24 cellular contexts compared by ENCODE assay signal in the genomic region with DNA sequence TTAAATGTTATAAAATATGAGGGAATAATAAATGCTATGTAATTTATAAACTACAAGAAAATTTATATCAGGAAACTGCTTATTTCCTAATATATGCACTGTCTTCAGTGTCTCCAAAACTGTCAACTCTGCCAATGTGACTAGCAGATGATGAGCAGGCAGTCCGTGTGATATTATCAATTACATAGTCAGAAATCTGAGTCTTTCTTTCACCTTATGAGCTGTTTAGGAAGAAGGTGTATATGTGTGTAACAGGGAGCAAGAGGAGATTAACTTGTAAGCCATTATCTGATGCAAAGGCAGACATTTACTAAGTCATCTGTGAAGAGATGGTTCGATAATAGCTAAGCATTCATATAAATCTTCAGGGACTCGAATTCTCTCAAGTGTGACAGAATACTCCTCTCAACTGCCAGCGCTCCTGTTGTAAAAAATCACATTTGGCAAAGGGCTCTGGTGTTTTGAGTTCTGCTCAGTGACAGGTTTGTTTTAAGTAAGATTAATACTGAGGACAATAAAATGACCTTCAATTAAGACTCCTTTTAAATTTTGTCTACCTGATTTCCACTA.
DNase-seq lines count a peak whose midpoint lies in the region; ATAC-seq and TF ChIP-seq lines count a peak whose summit lies in the region.
"Had no signal": no experiment of that assay in that cellular context is flagged by ENCODE, and none has a peak within 500 bp of the region (broad histone marks: within the 10 kb centered on the region; RNA-seq: fewer than 3 reads in every experiment).

No MANE protein-coding gene starts in this region.

- H2BK5ac ChIP-seq in trophoblast cell (ENCODE audit: low read depth, low read length, poor library complexity) = no peak overlapping the region

- H3K4me1 Mint-ChIP-seq in GM23338 = peaks cover 10% of the 10 kb centered on the region
- H3K4me1 Mint-ChIP-seq: activated CD4-positive, alpha-beta T cell treated with anti-CD3 and anti-CD28 coated beads, Interleukin-2, amount 10 ng/mL, durations not matched to agents 7 days and 5 days; B cell had no signal

- H3K36me3 Mint-ChIP-seq in GM23338 (ENCODE audit: low read depth) = no peaks in the 10 kb centered on the region
- H3K36me3 Mint-ChIP-seq: natural killer cell treated with Interleukin-12 subunit alpha and Interleukin-12 subunit beta and Interleukin-15 and Interleukin-18, amount 100 ng/mL, for 72 hours had no signal

- H3K27me3 Mint-ChIP-seq in GM23338 (ENCODE audit: insufficient read depth, low read depth, poor library complexity) = no peaks in the 10 kb centered on the region
- H3K27me3 Mint-ChIP-seq: B cell had no signal

- H3K4me3 ChIP-seq in neural cell (ENCODE audit: low read length) (peak overlapping the region; percentile 47), trophoblast cell (ENCODE audit: low read depth, low read length) (no peak overlapping the region), GM23338 (no peak overlapping the region)
- H3K4me3 ChIP-seq: breast epithelium, Peyer's patch, stomach had no signal

- H3K9ac ChIP-seq in neural cell (ENCODE audit: low read length) (peak overlapping the region; percentile 50), trophoblast cell (ENCODE audit: low read length) (no peak overlapping the region)

- no peak overlapping the region for H2AK5ac ChIP-seq in trophoblast cell (ENCODE audit: low read length)

- H3K9me3 ChIP-seq in neural cell (ENCODE audit: low read length) (no peaks in the 10 kb centered on the region), trophoblast cell (ENCODE audit: insufficient read depth, low read depth, low read length) (no peaks in the 10 kb centered on the region)
- H3K9me3 ChIP-seq: breast epithelium, Peyer's patch, stomach had no signal

- TF ChIP-seq CTCF in VCaP (conservative IDR thresholded peaks at IDR 0.05) (no peak), neural cell (IDR thresholded peaks at IDR 0.05; ENCODE audit: poor library complexity, severe bottlenecking) (no peak), GM23338 (conservative IDR thresholded peaks at IDR 0.05; ENCODE audit: low read depth in 2 of 2) (no peak)

- H3K18ac ChIP-seq in trophoblast cell (ENCODE audit: low read length) = no peak overlapping the region

- no peak for TF ChIP-seq RAD21 in neural cell (conservative IDR thresholded peaks at IDR 0.05)

- H2AFZ ChIP-seq in neural cell (ENCODE audit: low read depth, low read length) (no peak overlapping the region), trophoblast cell (ENCODE audit: insufficient read depth, low read length, poor library complexity) (no peak overlapping the region), GM23338 (no peak overlapping the region)

- H3K9me2 ChIP-seq in neural cell (ENCODE audit: insufficient read depth, low read length) (no peaks in the 10 kb centered on the region), GM23338 (ENCODE audit: insufficient read depth) (no peaks in the 10 kb centered on the region)

- no peaks in the 10 kb centered on the region for H3K79me1 ChIP-seq in trophoblast cell (ENCODE audit: low read length)

- H3K9me3 Mint-ChIP-seq in GM23338 = no peaks in the 10 kb centered on the region
- H3K9me3 Mint-ChIP-seq: activated CD4-positive, alpha-beta T cell treated with anti-CD3 and anti-CD28 coated beads, Interleukin-2, amount 10 ng/mL, durations not matched to agents 7 days and 5 days; natural killer cell treated with Interleukin-12 subunit alpha and Interleukin-12 subunit beta and Interleukin-15 and Interleukin-18, amount 100 ng/mL, for 72 hours had no signal

- no CpG with 5 or more reads among the region's 4 CpGs for WGBS in trophoblast cell (ENCODE audit: extremely low coverage, insufficient coverage, insufficient read length)

- no peak overlapping the region for H3K23ac ChIP-seq in trophoblast cell (ENCODE audit: low read length)

- peak; percentile 55 for DNase-seq in NCI-H1105 treated with DMSO at 0.1 percent for 48 hours (lab: John Stamatoyannopoulos, UW)
- DNase-seq in NCI-H1105 (lab: John Stamatoyannopoulos, UW) = no peak
- peak; percentile 45 for DNase-seq in NCI-H2171 (lab: John Stamatoyannopoulos, UW)
- no peak for DNase-seq in trophoblast cell
- DNase-seq in GM23338 (ENCODE audit: low spot score) = no peak
- DNase-seq: 8988T; activated CD4-positive, alpha-beta T cell treated with anti-CD3 and anti-CD28 coated beads, Interleukin-2, amount 10 ng/mL, durations not matched to agents 7 days and 5 days; activated CD8-positive, alpha-beta memory T cell treated with anti-CD3 and anti-CD28 coated beads, Interleukin-2, amount 50 U/mL, for 4 hours; activated effector memory CD4-positive, alpha-beta T cell treated with Interleukin-2 at 50 U/mL for 16 hours; COR-L47; foreskin fibroblast; GOT3; hypothalamus; Karpas-422; mesendoderm; NCI-H2029; Peyer's patch; stomach had no signal

- no peaks in the 10 kb centered on the region for H3K79me2 ChIP-seq in neural cell (replicated peaks; ENCODE audit: insufficient read depth, low read length)
- no peaks in the 10 kb centered on the region for H3K79me2 ChIP-seq in trophoblast cell (ENCODE audit: control insufficient read depth, insufficient read depth, low read length, poor library complexity)
- H3K79me2 ChIP-seq in GM23338 (replicated peaks; ENCODE audit: insufficient read depth) = no peaks in the 10 kb centered on the region

- no peak overlapping the region for H3K4me3 Mint-ChIP-seq in GM23338
- H3K4me3 Mint-ChIP-seq: activated CD4-positive, alpha-beta T cell treated with anti-CD3 and anti-CD28 coated beads, Interleukin-2, amount 10 ng/mL, durations not matched to agents 7 days and 5 days; B cell; natural killer cell treated with Interleukin-12 subunit alpha and Interleukin-12 subunit beta and Interleukin-15 and Interleukin-18, amount 100 ng/mL, for 72 hours had no signal

- ATAC-seq in GM23338 (no peak), GM21423 (IDR thresholded peaks at IDR 0.05; ENCODE audit: unreplicated experiment) (no peak)
- ATAC-seq: natural killer cell treated with Interleukin-12 subunit alpha and Interleukin-12 subunit beta and Interleukin-15 and Interleukin-18, amount 100 ng/mL, for 72 hours had no signal

- H4K20me1 ChIP-seq in neural cell (ENCODE audit: insufficient read depth) (no peaks in the 10 kb centered on the region), GM23338 (replicated peaks; ENCODE audit: insufficient read depth) (no peaks in the 10 kb centered on the region)

- no peak overlapping the region for H4K8ac ChIP-seq in trophoblast cell (ENCODE audit: low read depth, low read length)

- peak; percentile 96 for TF ChIP-seq EP300 in neural cell (conservative IDR thresholded peaks at IDR 0.05; ENCODE audit: poor library complexity, severe bottlenecking)

- no peak overlapping the region for H3K27ac Mint-ChIP-seq in GM23338
- H3K27ac Mint-ChIP-seq: activated CD4-positive, alpha-beta T cell treated with anti-CD3 and anti-CD28 coated beads, Interleukin-2, amount 10 ng/mL, durations not matched to agents 7 days and 5 days; B cell; natural killer cell treated with Interleukin-12 subunit alpha and Interleukin-12 subunit beta and Interleukin-15 and Interleukin-18, amount 100 ng/mL, for 72 hours had no signal

- H2BK120ac ChIP-seq in trophoblast cell (ENCODE audit: insufficient read depth, low read length, poor library complexity) = no peak overlapping the region

- peaks cover 0 to 3% of the 10 kb centered on the region in 2 experiments for H3K4me1 ChIP-seq in trophoblast cell (ENCODE audit: control insufficient read depth in 1 of 2, insufficient read depth in 2 of 2, low read length in 2 of 2)
- no peaks in the 10 kb centered on the region for H3K4me1 ChIP-seq in GM23338 (ENCODE audit: insufficient read depth)
- H3K4me1 ChIP-seq: breast epithelium had no signal

- no peak overlapping the region for H3K14ac ChIP-seq in trophoblast cell (ENCODE audit: low read length)

- peaks cover 8% of the 10 kb centered on the region for H3F3A ChIP-seq in neural cell (ENCODE audit: insufficient read depth, low read length, poor library complexity, severe bottlenecking)
- no peaks in the 10 kb centered on the region for H3F3A ChIP-seq in GM23338 (replicated peaks; ENCODE audit: low read depth)

- H3K4me2 ChIP-seq in neural cell (ENCODE audit: low read length) (peak overlapping the region; percentile 33), trophoblast cell (ENCODE audit: low read length) (no peak overlapping the region), GM23338 (no peak overlapping the region)

- H3K27me3 ChIP-seq in neural cell (ENCODE audit: insufficient read depth, low read depth, low read length) (no peaks in the 10 kb centered on the region), trophoblast cell (ENCODE audit: insufficient read depth, low read length) (no peaks in the 10 kb centered on the region), GM23338 (ENCODE audit: insufficient read depth) (no peaks in the 10 kb centered on the region)
- H3K27me3 ChIP-seq: breast epithelium, Peyer's patch, stomach had no signal

- no peak overlapping the region for H3K4ac ChIP-seq in trophoblast cell (ENCODE audit: low read depth, low read length)

- H3K27ac ChIP-seq in VCaP (peak overlapping the region; percentile 60), neural cell (ENCODE audit: low read length) (peak overlapping the region; percentile 88), trophoblast cell (ENCODE audit: low read depth, low read length) (no peak overlapping the region), GM23338 (ENCODE audit: low read depth) (no peak overlapping the region)
- H3K27ac ChIP-seq: breast epithelium, Peyer's patch, stomach had no signal

- H4K12ac ChIP-seq in trophoblast cell (ENCODE audit: low read depth, low read length) = no peak overlapping the region

- no peaks in the 10 kb centered on the region for H3K36me3 ChIP-seq in neural cell (ENCODE audit: insufficient read depth, low read length)
- no peaks in the 10 kb centered on the region for H3K36me3 ChIP-seq in trophoblast cell (ENCODE audit: control insufficient read depth in 1 of 2, insufficient read depth in 2 of 2, low read length in 2 of 2)
- H3K36me3 ChIP-seq in GM23338 (ENCODE audit: insufficient read depth) = no peaks in the 10 kb centered on the region
- H3K36me3 ChIP-seq: breast epithelium, Peyer's patch, stomach had no signal

- H2BK12ac ChIP-seq in trophoblast cell (ENCODE audit: low read length) = no peak overlapping the region

- no peak overlapping the region for H4K91ac ChIP-seq in trophoblast cell (ENCODE audit: low read depth, low read length)

TF ChIP-seq in GM23338, 12 proteins besides CTCF, POLR2A, EP300 and RAD21 (continues in another document):
- TF ChIP-seq EZH2phosphoT487 (IDR thresholded peaks at IDR 0.05; ENCODE audit: unreplicated experiment) = no peak

Comparison
In these comparisons a context has a peak if more than half of its experiments do, and no peak if none do; other contexts are left out.
1. DNase-seq: peak in NCI-H1105 treated with DMSO at 0.1 percent for 48 hours (single experiment) and NCI-H2171 (single experiment); none in NCI-H1105 (single experiment), trophoblast cell (0 of 2) and GM23338 (single experiment).
2. H3K27ac ChIP-seq: peak in VCaP (single experiment) and neural cell (single experiment); none in trophoblast cell (single experiment) and GM23338 (single experiment).